ENCODE assay signal across 1 cellular context in genomic region chr16:74606521-74607309, GRCh38.
TF ChIP-seq lines count a peak whose summit lies in the region.

Gene GLG1 (minus strand): TSS chr16:74607114. CDS start chr16:74607094, 20 bp downstream.

TF ChIP-seq in HepG2, 621 proteins besides CTCF, POLR2A, EP300 and RAD21 (continued from another document and continues in another):
- TF ChIP-seq ZBTB44 (CRISPR knock-in tag; IDR thresholded peaks at IDR 0.05) (no peak; the same call in none of the 2 replicates), ZNF710 (CRISPR knock-in tag; IDR thresholded peaks at IDR 0.05; ENCODE audit: borderline replicate concordance) (peak; percentile 71; the same call in 1 of the 2 replicates), ZNF383 (CRISPR knock-in tag; IDR thresholded peaks at IDR 0.05; ENCODE audit: borderline replicate concordance) (no peak), ZBTB26 (CRISPR knock-in tag; IDR thresholded peaks at IDR 0.05; ENCODE audit: borderline replicate concordance) (peak; percentile 63; the same call in 1 of the 2 replicates), FOXP4 (CRISPR knock-in tag; IDR thresholded peaks at IDR 0.05) (peak; percentile 73), ZNF354B (CRISPR knock-in tag; IDR thresholded peaks at IDR 0.05) (0 out of 2 replicates have a peak, but pooled peaks have one; percentile 65), ZC3H4 (CRISPR knock-in tag; IDR thresholded peaks at IDR 0.05; ENCODE audit: borderline replicate concordance) (no peak), SAP130 (CRISPR knock-in tag; IDR thresholded peaks at IDR 0.05; ENCODE audit: low read depth) (peak; percentile 87; the same call in 1 of the 2 replicates), SNRNP70 (IDR thresholded peaks at IDR 0.05; ENCODE audit: low read depth, low read length) (no peak), ZNF513 (CRISPR knock-in tag; conservative IDR thresholded peaks at IDR 0.05) (0 out of 2 replicates have a peak, but pooled peaks have one; percentile 76), FOSL1 (CRISPR knock-in tag; IDR thresholded peaks at IDR 0.05; ENCODE audit: borderline replicate concordance) (no peak; the same call in 1 of the 2 replicates), HINFP (CRISPR knock-in tag; IDR thresholded peaks at IDR 0.05; ENCODE audit: low read depth) (peak; percentile 80; the same call in 1 of the 2 replicates), ARHGAP35 (CRISPR knock-in tag; IDR thresholded peaks at IDR 0.05; ENCODE audit: borderline replicate concordance) (peak; percentile 88; the same call in 1 of the 2 replicates), ZNF766 (CRISPR knock-in tag; IDR thresholded peaks at IDR 0.05; ENCODE audit: borderline replicate concordance) (peak; percentile 96), TCF7L2 (IDR thresholded peaks at IDR 0.05; ENCODE audit: low read depth, low read length) (no peak), ZNF205 (CRISPR knock-in tag; IDR thresholded peaks at IDR 0.05) (peak; percentile 65; the same call in 1 of the 2 replicates), ZNF770 (CRISPR knock-in tag; IDR thresholded peaks at IDR 0.05) (peak; percentile 88), ZKSCAN1 (IDR thresholded peaks at IDR 0.05; ENCODE audit: low read length) (no peak), ZNF639 (CRISPR knock-in tag; conservative IDR thresholded peaks at IDR 0.05) (no peak), NR1H2 (CRISPR knock-in tag; IDR thresholded peaks at IDR 0.05; ENCODE audit: borderline replicate concordance, low read depth) (0 out of 2 replicates have a peak, but pooled peaks have one; percentile 61), KAT7 (CRISPR knock-in tag; IDR thresholded peaks at IDR 0.05; ENCODE audit: borderline replicate concordance) (peak; percentile 92; the same call in 1 of the 2 replicates), THAP9 (CRISPR knock-in tag; IDR thresholded peaks at IDR 0.05; ENCODE audit: borderline replicate concordance) (peak; percentile 98), SP4 (CRISPR knock-in tag; IDR thresholded peaks at IDR 0.05) (peak; percentile 97), MYNN (CRISPR knock-in tag; IDR thresholded peaks at IDR 0.05; ENCODE audit: low read depth) (no peak; the same call in 1 of the 2 replicates), STAG1 (CRISPR knock-in tag; IDR thresholded peaks at IDR 0.05) (peak; percentile 36; the same call in 1 of the 2 replicates), ZNF749 (CRISPR knock-in tag; IDR thresholded peaks at IDR 0.05; ENCODE audit: borderline replicate concordance) (0 out of 2 replicates have a peak, but pooled peaks have one; percentile 10), ZNF761 (CRISPR knock-in tag; conservative IDR thresholded peaks at IDR 0.05) (0 out of 2 replicates have a peak, but pooled peaks have one; percentile 86), POGK (CRISPR knock-in tag; conservative IDR thresholded peaks at IDR 0.05) (peak; percentile 95), ZBTB49 (CRISPR knock-in tag; IDR thresholded peaks at IDR 0.05; ENCODE audit: borderline replicate concordance) (no peak)
